ENCODE assay signal across 15 cellular contexts in the genomic region with DNA sequence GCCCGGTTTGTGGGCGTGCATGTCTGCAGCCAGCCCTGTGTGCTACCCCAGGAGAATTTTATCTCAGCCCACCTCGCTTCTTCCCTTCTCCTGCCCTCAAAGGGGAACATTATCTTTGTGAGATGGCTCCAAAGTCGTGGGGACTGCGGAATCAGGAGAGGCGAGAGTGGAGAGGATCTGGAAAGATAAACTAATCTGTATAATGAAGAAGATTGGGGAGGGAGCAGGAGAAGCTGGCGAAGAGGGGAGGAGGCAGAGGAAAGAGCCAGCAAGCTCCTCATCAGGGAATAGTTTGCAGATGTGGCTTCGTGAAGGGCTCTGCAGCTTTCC.
DNase-seq lines count a peak whose midpoint lies in the region; ATAC-seq and TF ChIP-seq lines count a peak whose summit lies in the region.
"Had no signal": no experiment of that assay in that cellular context is flagged by ENCODE, and none has a peak within 500 bp of the region (broad histone marks: within the 10 kb centered on the region; RNA-seq: fewer than 3 reads in every experiment).

No MANE protein-coding gene starts in this region.

- peaks cover 17% of the 10 kb centered on the region for H3K27me3 Mint-ChIP-seq in type B pancreatic cell

- no peak for ATAC-seq in HG03108 (IDR thresholded peaks at IDR 0.05; ENCODE audit: unreplicated experiment)
- ATAC-seq: PC-3 had no signal

- H3K36me3 Mint-ChIP-seq in type B pancreatic cell = no peaks in the 10 kb centered on the region

- DNase-seq in ELF-1 (ENCODE audit: low read depth, low spot score) (peak; percentile 12), islet precursor cell (peak; percentile 22), type B pancreatic cell (ENCODE audit: extremely low spot score, unreplicated experiment) (peak; percentile 47), inferior parietal cortex (ENCODE audit: extremely low spot score) (no peak)
- DNase-seq in activated CD8-positive, alpha-beta memory T cell treated with anti-CD3 and anti-CD28 coated beads, Interleukin-2, amount 50 U/mL, for 48 hours = peak; percentile 12
- no peak for DNase-seq in activated naive CD4-positive, alpha-beta T cell treated with Interleukin-2 at 50 U/mL for 16 hours
- DNase-seq: ACHN, DMS53, HCEC 1CT, NCI-H2029, NCI-H2171, NCI-H748 treated with DMSO at 0.1 percent for 48 hours, PC-3 had no signal

- H3K27ac Mint-ChIP-seq in type B pancreatic cell = no peak overlapping the region
- H3K27ac Mint-ChIP-seq: CD4-positive, alpha-beta T cell had no signal

- TF ChIP-seq CTCF in type B pancreatic cell (conservative IDR thresholded peaks at IDR 0.05) = no peak

- no peaks in the 10 kb centered on the region for H3K9me3 Mint-ChIP-seq in type B pancreatic cell
- H3K9me3 Mint-ChIP-seq: CD4-positive, alpha-beta T cell had no signal

- H3K4me3 Mint-ChIP-seq in type B pancreatic cell = no peak overlapping the region
- H3K4me3 Mint-ChIP-seq: CD4-positive, alpha-beta T cell had no signal

- peaks cover 12% of the 10 kb centered on the region for H3K4me1 Mint-ChIP-seq in type B pancreatic cell (ENCODE audit: unreplicated experiment)

Comparison
In these comparisons a context has a peak if more than half of its experiments do, and no peak if none do; other contexts are left out.
1. DNase-seq: peak in ELF-1 (single experiment), activated CD8-positive, alpha-beta memory T cell treated with anti-CD3 and anti-CD28 coated beads, Interleukin-2, amount 50 U/mL, for 48 hours (single experiment), islet precursor cell (single experiment) and type B pancreatic cell (single experiment); none in activated naive CD4-positive, alpha-beta T cell treated with Interleukin-2 at 50 U/mL for 16 hours (single experiment) and inferior parietal cortex (single experiment).